26 cellular contexts compared by ENCODE assay signal in genomic region chr4:186805020-186805820, GRCh38.
DNase-seq lines count a peak whose midpoint lies in the region; ATAC-seq, FAIRE-seq and TF ChIP-seq lines count a peak whose summit lies in the region.
"Had no signal": no experiment of that assay in that cellular context is flagged by ENCODE, and none has a peak within 500 bp of the region (broad histone marks: within the 10 kb centered on the region; RNA-seq: fewer than 3 reads in every experiment).

No MANE protein-coding gene starts in this region.

- H3K27ac Mint-ChIP-seq in mesothelial cell of epicardium, result peak overlapping the region; percentile 30

- H3K27ac ChIP-seq in HUES48 (ENCODE audit: low read depth, low read length), result peak overlapping the region; percentile 42
- H3K27ac ChIP-seq: GM23248, KMS-11 had no signal

- no peak overlapping the region for H3K9ac ChIP-seq in HUES48 (ENCODE audit: low read depth, low read length)
- H3K9ac ChIP-seq: GM23248, KMS-11, SK-N-SH had no signal

- H3K27me3 Mint-ChIP-seq in mesothelial cell of epicardium (ENCODE audit: low read depth), result no peaks in the 10 kb centered on the region

- H3K36me3 ChIP-seq in HUES48 (ENCODE audit: control insufficient read depth, insufficient read depth, low read length), result no peaks in the 10 kb centered on the region

- TF ChIP-seq CTCF in mesothelial cell of epicardium (IDR thresholded peaks at IDR 0.05; ENCODE audit: unreplicated experiment), result no peak

- FAIRE-seq in GM12891 (lab: Jason Lieb, UNC), result no peak
- FAIRE-seq: GM18507, HTR-8/SVneo had no signal

- H3K4me1 Mint-ChIP-seq in mesothelial cell of epicardium, result peaks cover 18% of the 10 kb centered on the region

- H3K4me3 Mint-ChIP-seq in mesothelial cell of epicardium, result no peak overlapping the region

- ATAC-seq in GM18858 (IDR thresholded peaks at IDR 0.05; ENCODE audit: unreplicated experiment) (no peak), HG03039 (IDR thresholded peaks at IDR 0.05; ENCODE audit: unreplicated experiment) (no peak)
- ATAC-seq: PC-3 had no signal

- H3K36me3 Mint-ChIP-seq in mesothelial cell of epicardium, result no peaks in the 10 kb centered on the region

- H3K9me3 ChIP-seq in HUES48 (ENCODE audit: control insufficient read depth, insufficient read depth, low read length), result no peaks in the 10 kb centered on the region
- H3K9me3 ChIP-seq: SK-N-SH had no signal

- H3K4me3 ChIP-seq in HUES48 (ENCODE audit: low read depth, low read length), result no peak overlapping the region
- H3K4me3 ChIP-seq: GM23248 had no signal

- peaks cover 16% of the 10 kb centered on the region for H3K4me1 ChIP-seq in HUES48 (ENCODE audit: control insufficient read depth, insufficient read depth, low read length)

- no peak for TF ChIP-seq POLR2A in GM12891 (IDR thresholded peaks at IDR 0.05; ENCODE audit: low read depth, low read length)

- peak; percentile 16 for DNase-seq in kidney tubule cell (ENCODE audit: low spot score)
- no peak for DNase-seq in mesothelial cell of epicardium (ENCODE audit: low spot score in 2 of 2, unreplicated experiment in 2 of 2)
- DNase-seq in GM12891 (ENCODE audit: insufficient read length, low spot score), result no peak
- no peak for DNase-seq in activated CD4-positive, alpha-beta T cell treated with anti-CD3 and anti-CD28 coated beads, Interleukin-2, amount 50 U/mL, for 1 hour
- DNase-seq: DMS153; DND-41; GM23248; H7; IMR-90; NCI-H1048; NCI-H1417 treated with DMSO at 0.1 percent for 48 hours; NCI-H1694 treated with DMSO at 0.1 percent for 48 hours; NCI-H2081 treated with DMSO at 0.1 percent for 48 hours; NCI-H2171; NCI-H524; NCI-H774; NK-92 treated with Interleukin-12 subunit alpha and Interleukin-12 subunit beta, amount 100 ng/mL, for 24 hours; PC-3; SK-N-SH; SW 1271 had no signal

- no peaks in the 10 kb centered on the region for H3K27me3 ChIP-seq in HUES48 (ENCODE audit: control insufficient read depth, insufficient read depth, low read length)

- H3K9me3 Mint-ChIP-seq in mesothelial cell of epicardium, result peaks cover under 1% of the 10 kb centered on the region

TF ChIP-seq in GM12891, 5 proteins besides CTCF, POLR2A, EP300 and RAD21:
- TF ChIP-seq SPI1 (IDR thresholded peaks at IDR 0.05; ENCODE audit: low read depth, low read length) (no peak), POU2F2 (IDR thresholded peaks at IDR 0.05; ENCODE audit: low read depth, low read length) (no peak), TAF1 (IDR thresholded peaks at IDR 0.05; ENCODE audit: low read depth, low read length) (no peak), PAX5 (IDR thresholded peaks at IDR 0.05; ENCODE audit: insufficient read depth, low read length, severe bottlenecking) (no peak), POLR2AphosphoS5 (IDR thresholded peaks at IDR 0.05; ENCODE audit: low read depth, low read length) (no peak)
